2 cellular contexts compared by ENCODE assay signal in genomic region chr14:105659935-105660527, GRCh38.
TF ChIP-seq lines count a peak whose summit lies in the region.

No MANE protein-coding gene starts in this region.

TF ChIP-seq in HEK293, 187 proteins besides CTCF, POLR2A, EP300 and RAD21 (continued from another document and continues in another):
- TF ChIP-seq ZNF280C (tag by site-specific recombination; IDR thresholded peaks at IDR 0.05) = no peak
- peak; percentile 4; the same call in 1 of the 2 replicates for TF ChIP-seq ZNF837 (tag by site-specific recombination; IDR thresholded peaks at IDR 0.05)
- no peak for TF ChIP-seq TSHZ1 (tag by site-specific recombination; IDR thresholded peaks at IDR 0.05; ENCODE audit: borderline replicate concordance)
- no peak for TF ChIP-seq ZIC2 (tag by site-specific recombination; IDR thresholded peaks at IDR 0.05)
- 0 out of 2 replicates have a peak, but pooled peaks have one; percentile 53 for TF ChIP-seq ATF2 (tag by site-specific recombination; IDR thresholded peaks at IDR 0.05; ENCODE audit: low read depth)
- no peak for TF ChIP-seq ZNF155 (tag by site-specific recombination; IDR thresholded peaks at IDR 0.05)
- TF ChIP-seq ZNF394 (tag by site-specific recombination; IDR thresholded peaks at IDR 0.05; ENCODE audit: borderline replicate concordance) = no peak
- no peak for TF ChIP-seq ZNF274 (IDR thresholded peaks at IDR 0.05; ENCODE audit: low read length)
- TF ChIP-seq ZNF274 (tag by site-specific recombination; IDR thresholded peaks at IDR 0.05; ENCODE audit: borderline replicate concordance) = no peak
- no peak for TF ChIP-seq WT1 (tag by site-specific recombination; IDR thresholded peaks at IDR 0.05)
- TF ChIP-seq ZBTB8A (tag by site-specific recombination; IDR thresholded peaks at IDR 0.05) = no peak
- no peak for TF ChIP-seq HOXD13 (CRISPR knock-in tag; IDR thresholded peaks at IDR 0.05; ENCODE audit: borderline replicate concordance)
- TF ChIP-seq ZNF785 (tag by site-specific recombination; IDR thresholded peaks at IDR 0.05) = no peak
- TF ChIP-seq ZNF112 (tag by site-specific recombination; IDR thresholded peaks at IDR 0.05) = no peak
- TF ChIP-seq ZNF623 (tag by site-specific recombination; IDR thresholded peaks at IDR 0.05) = no peak
- TF ChIP-seq ZNF354C (tag by site-specific recombination; IDR thresholded peaks at IDR 0.05; ENCODE audit: borderline replicate concordance, low read depth) = no peak
- 0 out of 2 replicates have a peak, but pooled peaks have one; percentile 50 for TF ChIP-seq SALL2 (tag by site-specific recombination; IDR thresholded peaks at IDR 0.05; ENCODE audit: borderline replicate concordance)
- TF ChIP-seq AEBP2 (tag by site-specific recombination; IDR thresholded peaks at IDR 0.05; ENCODE audit: borderline replicate concordance) = no peak
- TF ChIP-seq ZNF544 (tag by site-specific recombination; IDR thresholded peaks at IDR 0.05) = no peak

TF ChIP-seq in HepG2, 621 proteins besides CTCF, POLR2A, EP300 and RAD21 (continued from another document):
- TF ChIP-seq NFAT5 (CRISPR knock-in tag; IDR thresholded peaks at IDR 0.05) (no peak), ZNF709 (CRISPR knock-in tag; IDR thresholded peaks at IDR 0.05) (no peak), RORA (CRISPR knock-in tag; IDR thresholded peaks at IDR 0.05) (no peak)
TF ChIP-seq in HepG2: peak in this region for 2.
